12 cellular contexts compared by ENCODE assay signal in genomic region chr11:85123752-85124231, GRCh38.
A peak's percentile ranks its signal among the peaks of the same experiment; 100 is the strongest.
DNase-seq lines count a peak whose midpoint lies in the region; ATAC-seq and TF ChIP-seq lines count a peak whose summit lies in the region.
"Had no signal": no experiment of that assay in that cellular context is flagged by ENCODE, and none has a peak within 500 bp of the region (broad histone marks: within the 10 kb centered on the region; RNA-seq: fewer than 3 reads in every experiment).

No MANE protein-coding gene starts in this region.

- no peaks in the 10 kb centered on the region for H3K79me2 ChIP-seq in OCI-LY3 (ENCODE audit: low read length)

- H3K36me3 ChIP-seq in OCI-LY3 (replicated peaks; ENCODE audit: low read depth, low read length), result peaks cover 49% of the 10 kb centered on the region
- no peaks in the 10 kb centered on the region for H3K36me3 ChIP-seq in right atrium auricular region
- H3K36me3 ChIP-seq: BE2C had no signal

- H3K27ac ChIP-seq in OCI-LY3 (ENCODE audit: low read length), result peak overlapping the region; percentile 93
- no peak overlapping the region for H3K27ac ChIP-seq in right atrium auricular region
- H3K27ac ChIP-seq: dorsolateral prefrontal cortex had no signal

- ATAC-seq in GM19463 (IDR thresholded peaks at IDR 0.05; ENCODE audit: unreplicated experiment) (peak; percentile 88), HG03060 (IDR thresholded peaks at IDR 0.05; ENCODE audit: low read depth, unreplicated experiment) (peak; percentile 93)

- H3K4me2 ChIP-seq in OCI-LY3 (ENCODE audit: low read length), result peak overlapping the region; percentile 74

- no peak for TF ChIP-seq CTCF in GM12864 (IDR thresholded peaks at IDR 0.05; ENCODE audit: low read depth, low read length, missing control alignments)
- TF ChIP-seq CTCF in OCI-LY3 (IDR thresholded peaks at IDR 0.05; ENCODE audit: low read depth, low read length), result no peak
- TF ChIP-seq CTCF in right atrium auricular region (IDR thresholded peaks at IDR 0.05), result no peak

- peaks cover 23% of the 10 kb centered on the region for H3K9me3 ChIP-seq in OCI-LY3 (ENCODE audit: insufficient read depth, low read length)
- no peaks in the 10 kb centered on the region for H3K9me3 ChIP-seq in right atrium auricular region
- H3K9me3 ChIP-seq: BE2C had no signal

- H3K4me3 ChIP-seq in GM12864 (ENCODE audit: low read depth, low read length), result no peak overlapping the region
- H3K4me3 ChIP-seq in OCI-LY3 (ENCODE audit: low read length), result peak overlapping the region; percentile 54
- H3K4me3 ChIP-seq in right atrium auricular region, result no peak overlapping the region
- H3K4me3 ChIP-seq: dorsolateral prefrontal cortex had no signal

- peaks cover 46% of the 10 kb centered on the region for H3K4me1 ChIP-seq in OCI-LY3 (ENCODE audit: low read length)
- no peaks in the 10 kb centered on the region for H3K4me1 ChIP-seq in right atrium auricular region
- H3K4me1 ChIP-seq: BE2C had no signal

- no peaks in the 10 kb centered on the region for H4K20me1 ChIP-seq in OCI-LY3 (ENCODE audit: insufficient read depth, low read length)

- peak; percentile 29 for DNase-seq in GM12864 (ENCODE audit: low read depth)
- DNase-seq in right atrium auricular region (ENCODE audit: low spot score), result no peak
- DNase-seq in AML-193 (lab: John Stamatoyannopoulos, UW), result no peak
- DNase-seq in NCI-H2107 treated with DMSO at 0.1 percent for 48 hours (lab: John Stamatoyannopoulos, UW; ENCODE audit: unreplicated experiment), result no peak
- DNase-seq in NCI-H1417 (lab: John Stamatoyannopoulos, UW), result no peak
- DNase-seq: activated effector memory CD4-positive, alpha-beta T cell treated with Interleukin-2 at 50 U/mL for 16 hours; BE2C; dorsolateral prefrontal cortex; NCI-H1694 treated with DMSO at 0.1 percent for 48 hours had no signal

- H3K9ac ChIP-seq in OCI-LY3 (ENCODE audit: low read length), result peak overlapping the region; percentile 69

- peak overlapping the region; percentile 61; the same call in 1 of the 2 replicates for H2AFZ ChIP-seq in OCI-LY3 (ENCODE audit: low read depth, low read length)

- H3K27me3 ChIP-seq in OCI-LY3 (ENCODE audit: low read depth, low read length) (no peaks in the 10 kb centered on the region), right atrium auricular region (no peaks in the 10 kb centered on the region)
- H3K27me3 ChIP-seq: BE2C, dorsolateral prefrontal cortex had no signal
